2 cellular contexts compared by ENCODE assay signal in genomic region chr17:3763777-3764170, GRCh38.
TF ChIP-seq lines count a peak whose summit lies in the region.

No MANE protein-coding gene starts in this region.

TF ChIP-seq in SK-N-SH, 30 proteins besides CTCF, POLR2A, EP300 and RAD21 (continued from another document):
- TF ChIP-seq FOXM1 (IDR thresholded peaks at IDR 0.05; ENCODE audit: low read depth) = no peak
- no peak for TF ChIP-seq IRF3 (IDR thresholded peaks at IDR 0.05; ENCODE audit: low read depth, low read length)
- no peak for TF ChIP-seq GATA2 (CRISPR knock-in tag; IDR thresholded peaks at IDR 0.05)
- TF ChIP-seq NRF1 (IDR thresholded peaks at IDR 0.05; ENCODE audit: low read depth, low read length) = no peak
- TF ChIP-seq YY1 (IDR thresholded peaks at IDR 0.05; ENCODE audit: low read depth) = no peak
- TF ChIP-seq CHD2 (IDR thresholded peaks at IDR 0.05; ENCODE audit: low read length, partially characterized antibody) = no peak
- TF ChIP-seq RXRA (IDR thresholded peaks at IDR 0.05; ENCODE audit: borderline replicate concordance, low read depth) = no peak
- TF ChIP-seq FOXJ3 (CRISPR knock-in tag; IDR thresholded peaks at IDR 0.05) = no peak
- TF ChIP-seq POLR2AphosphoS5 (IDR thresholded peaks at IDR 0.05; ENCODE audit: low read depth, low read length) = no peak
- no peak for TF ChIP-seq GABPA (IDR thresholded peaks at IDR 0.05; ENCODE audit: low read depth)
- no peak for TF ChIP-seq MAX (IDR thresholded peaks at IDR 0.05; ENCODE audit: low read depth)
- no peak for TF ChIP-seq NFIC (IDR thresholded peaks at IDR 0.05; ENCODE audit: borderline replicate concordance)
- TF ChIP-seq USF2 (IDR thresholded peaks at IDR 0.05; ENCODE audit: borderline replicate concordance, low read depth, low read length) = no peak
- TF ChIP-seq MEF2A (IDR thresholded peaks at IDR 0.05; ENCODE audit: borderline replicate concordance, low read depth) = no peak
TF ChIP-seq in SK-N-SH: peak in this region for 0.

TF ChIP-seq in WTC11, 78 proteins besides CTCF, POLR2A, EP300 and RAD21:
- TF ChIP-seq IRF1 (CRISPR knock-in tag; IDR thresholded peaks at IDR 0.05) = no peak
